Comparison of ENCODE assay signal across 8 cellular contexts in the genomic region with DNA sequence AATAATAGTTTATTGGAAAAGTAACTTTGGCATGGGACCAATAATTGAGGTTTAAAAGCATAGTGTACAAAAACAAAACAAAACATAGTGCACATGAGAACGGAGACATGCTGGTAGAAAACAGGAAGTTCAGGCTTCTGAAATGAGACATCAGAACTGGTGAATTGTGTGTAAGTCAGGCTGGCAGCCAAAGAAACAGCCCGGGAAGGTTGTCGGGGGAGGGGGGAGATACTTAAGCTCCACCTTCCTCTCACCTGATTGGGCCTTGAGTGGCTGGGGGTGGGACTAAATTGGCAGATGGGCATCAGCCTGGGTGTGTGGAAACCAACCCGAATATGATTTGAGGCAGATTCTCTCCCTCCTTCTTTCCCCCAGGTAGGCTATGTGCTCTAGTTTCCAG.
DNase-seq lines count a peak whose midpoint lies in the region; ATAC-seq and TF ChIP-seq lines count a peak whose summit lies in the region.

No MANE protein-coding gene starts in this region.

- BruUV-seq in IMR-90 (replicated peaks; lab: Mats Ljungman, UMichigan) = no TSS peak

- H3K4ac ChIP-seq in IMR-90 (ENCODE audit: low read depth, low read length) = no peak overlapping the region

- intact Hi-C loops in IMR-90 (cut with micrococcal nuclease) (no loop called here), body of pancreas (cut with DNase I) (no loop called here), transverse colon (cut with DNase I; ENCODE audit: low total_unique reads) (no loop called here), esophagus muscularis mucosa (cut with DNase I) (no loop called here)

- no peak overlapping the region for H2AK5ac ChIP-seq in IMR-90 (ENCODE audit: low read depth, low read length)

- no peak for TF ChIP-seq RAD21 in IMR-90 (IDR thresholded peaks at IDR 0.05; ENCODE audit: low read length)

- no peak overlapping the region for H2BK5ac ChIP-seq in IMR-90 (ENCODE audit: low read depth, low read length, poor library complexity, severe bottlenecking)

- POLR2A ChIA-PET in IMR-90 (lab: Charles Lee; ENCODE audit: unreplicated experiment) = no interaction called here

- in situ Hi-C loops in IMR-90 (cut with MboI; ENCODE audit: low sequenced_read_pairs) (no loop called here), transverse colon (cut with MboI; ENCODE audit: low pct_ligation_motif_present in 1 of 4, low pct_unique_long_range_greater_than_20kb in 1 of 4, low sequenced_read_pairs in 3 of 4) (no loop called here)

- no peak overlapping the region for H3K18ac ChIP-seq in IMR-90 (ENCODE audit: low read depth, low read length)

- no peaks in the 10 kb centered on the region for H4K20me1 ChIP-seq in IMR-90 (ENCODE audit: insufficient read depth, low read length)
- H4K20me1 ChIP-seq in hepatocyte (ENCODE audit: insufficient read depth, poor library complexity, severe bottlenecking) = no peaks in the 10 kb centered on the region

- H3K56ac ChIP-seq in IMR-90 (ENCODE audit: extremely low read depth, insufficient read depth, low read length) = no peak overlapping the region

- no peak overlapping the region for H2BK120ac ChIP-seq in IMR-90 (ENCODE audit: low read depth, low read length)

- ATAC-seq in GM19463 (IDR thresholded peaks at IDR 0.05; ENCODE audit: unreplicated experiment) (peak; percentile 85), IMR-90 (ENCODE audit: low read depth) (no peak), body of pancreas (peak; percentile 58)

- no peak overlapping the region for H3K14ac ChIP-seq in IMR-90 (replicated peaks; ENCODE audit: low read depth, low read length)

- H3K36me3 ChIP-seq in GM06990 (ENCODE audit: control insufficient read depth, insufficient read depth, low read length) = no peaks in the 10 kb centered on the region
- no peaks in the 10 kb centered on the region for H3K36me3 ChIP-seq in IMR-90 (ENCODE audit: control insufficient read depth, insufficient read depth, low read length)
- H3K36me3 ChIP-seq in body of pancreas (replicated peaks in 1 of 2; ENCODE audit: insufficient read depth in 1 of 2, low read depth in 2 of 2) = no peaks in the 10 kb centered on the region
- no peaks in the 10 kb centered on the region for H3K36me3 ChIP-seq in transverse colon
- no peaks in the 10 kb centered on the region for H3K36me3 ChIP-seq in hepatocyte (replicated peaks; ENCODE audit: insufficient read depth, low read depth)
- no peaks in the 10 kb centered on the region for H3K36me3 ChIP-seq in esophagus muscularis mucosa

- H3K4me3 ChIP-seq in GM06990 (replicated peaks; ENCODE audit: low read depth, low read length) (no peak overlapping the region), IMR-90 (ENCODE audit: insufficient read depth, low read depth, low read length) (no peak overlapping the region), body of pancreas (no peak overlapping the region), transverse colon (no peak overlapping the region), hepatocyte (no peak overlapping the region), foreskin fibroblast (ENCODE audit: low read depth in 1 of 2, low read length in 2 of 2) (no peak overlapping the region), esophagus muscularis mucosa (no peak overlapping the region)

- H2BK15ac ChIP-seq in IMR-90 (ENCODE audit: low read depth, low read length) = no peak overlapping the region

- no peak overlapping the region for H3K9ac ChIP-seq in IMR-90 (ENCODE audit: low read depth, low read length)

- H2BK20ac ChIP-seq in IMR-90 (ENCODE audit: low read depth, low read length) = no peak overlapping the region

- H3K27ac ChIP-seq in IMR-90 (ENCODE audit: insufficient read depth, low read length) (no peak overlapping the region), body of pancreas (no peak overlapping the region), transverse colon (no peak overlapping the region), hepatocyte (no peak overlapping the region), esophagus muscularis mucosa (replicated peaks in 1 of 4) (no peak overlapping the region)

- TF ChIP-seq POLR2A in IMR-90 (IDR thresholded peaks at IDR 0.05; ENCODE audit: low read depth, low read length) (no peak), body of pancreas (IDR thresholded peaks at IDR 0.05) (no peak), transverse colon (IDR thresholded peaks at IDR 0.05) (no peak), esophagus muscularis mucosa (IDR thresholded peaks at IDR 0.05; ENCODE audit: low read depth) (no peak)

- TF ChIP-seq CTCF in GM06990 (IDR thresholded peaks at IDR 0.05; ENCODE audit: insufficient read depth, low read length, poor library complexity, severe bottlenecking) = no peak
- no peak for TF ChIP-seq CTCF in IMR-90 (conservative IDR thresholded peaks at IDR 0.05; ENCODE audit: low read depth, low read length)
- TF ChIP-seq CTCF in body of pancreas (IDR thresholded peaks at IDR 0.05) = no peak
- TF ChIP-seq CTCF in transverse colon (IDR thresholded peaks at IDR 0.05) = no peak
- no peak for TF ChIP-seq CTCF in hepatocyte (IDR thresholded peaks at IDR 0.05; ENCODE audit: poor library complexity)
- TF ChIP-seq CTCF in foreskin fibroblast (IDR thresholded peaks at IDR 0.05; ENCODE audit: low read depth, low read length) = no peak
- no peak for TF ChIP-seq CTCF in esophagus muscularis mucosa (IDR thresholded peaks at IDR 0.05)

- CTCF ChIA-PET in IMR-90 (lab: Yijun Ruan, JAX) = no interaction called here

- no peaks in the 10 kb centered on the region for H3K79me1 ChIP-seq in IMR-90 (ENCODE audit: low read depth in 1 of 2, low read length in 2 of 2)

- H3K79me2 ChIP-seq in hepatocyte = no peaks in the 10 kb centered on the region

- TF ChIP-seq EP300 in transverse colon (IDR thresholded peaks at IDR 0.05; ENCODE audit: low read depth) (no peak), esophagus muscularis mucosa (IDR thresholded peaks at IDR 0.05) (no peak)

- H3K4me1 ChIP-seq in IMR-90 (ENCODE audit: control insufficient read depth, insufficient read depth, low read length) (no peaks in the 10 kb centered on the region), body of pancreas (no peaks in the 10 kb centered on the region), transverse colon (no peaks in the 10 kb centered on the region), hepatocyte (ENCODE audit: insufficient read depth) (no peaks in the 10 kb centered on the region), esophagus muscularis mucosa (peaks cover 5 to 12% (median 11%) of the 10 kb centered on the region in 4 donors)

- H4K5ac ChIP-seq in IMR-90 (ENCODE audit: low read depth, low read length) = no peak overlapping the region

- no peak overlapping the region for H4K8ac ChIP-seq in IMR-90 (ENCODE audit: low read depth in 2 of 2, low read length in 2 of 2)

- dilution Hi-C loops in IMR-90 (cut with HindIII; ENCODE audit: low sequenced_read_pairs, unreplicated experiment) = no loop called here

- no peak overlapping the region for H3K23ac ChIP-seq in IMR-90 (ENCODE audit: low read depth, low read length)

- H3K9me1 ChIP-seq in IMR-90 (ENCODE audit: insufficient read depth, low read length) = no peaks in the 10 kb centered on the region

- H2AFZ ChIP-seq in IMR-90 (replicated peaks; ENCODE audit: low read length, poor library complexity) = peak overlapping the region; percentile 45
- no peak overlapping the region for H2AFZ ChIP-seq in hepatocyte

- no CpG with 5 or more reads among the region's 4 CpGs for WGBS in IMR-90 (ENCODE audit: extremely low coverage in 2 of 2, insufficient read length in 1 of 2), 2 experiments
- WGBS in body of pancreas, 2 donors = 36 to 37% methylated on average over 4 of the region's 4 CpGs
- 0 to 54% methylated on average over 2 to 4 of the region's 4 CpGs for WGBS in transverse colon (ENCODE audit: low coverage in 1 of 2), 2 donors
- 81% methylated on average over 4 of the region's 4 CpGs for WGBS in hepatocyte (ENCODE audit: low lambda C conversion rate, missing lambda C conversion rate)
- WGBS in esophagus muscularis mucosa = 54% methylated on average over 4 of the region's 4 CpGs

- no peaks in the 10 kb centered on the region for H3K9me3 ChIP-seq in IMR-90 (ENCODE audit: control insufficient read depth, insufficient read depth, low read length)
- H3K9me3 ChIP-seq in body of pancreas = no peaks in the 10 kb centered on the region
- no peaks in the 10 kb centered on the region for H3K9me3 ChIP-seq in transverse colon
- no peaks in the 10 kb centered on the region for H3K9me3 ChIP-seq in hepatocyte (ENCODE audit: low read depth)
- H3K9me3 ChIP-seq in esophagus muscularis mucosa = no peaks in the 10 kb centered on the region

- DNase-seq in GM06990 (ENCODE audit: extremely low read depth, insufficient read length) (peak; percentile 48), IMR-90 (no peak), body of pancreas (peak; percentile 19 to 45 (median 34)), transverse colon (peak; percentile 10), hepatocyte (ENCODE audit: low spot score) (no peak), foreskin fibroblast (no peak), esophagus muscularis mucosa (ENCODE audit: extremely low spot score) (no peak)

- no peaks in the 10 kb centered on the region for H3K9me2 ChIP-seq in hepatocyte (replicated peaks; ENCODE audit: insufficient read depth)

- H4K91ac ChIP-seq in IMR-90 (ENCODE audit: insufficient read depth, low read depth, low read length) = no peak overlapping the region

- no peak overlapping the region for H3K4me2 ChIP-seq in IMR-90 (ENCODE audit: low read depth, low read length)
- no peak overlapping the region for H3K4me2 ChIP-seq in hepatocyte

- H3K27me3 ChIP-seq in GM06990 (replicated peaks; ENCODE audit: control insufficient read depth, insufficient read depth, low read length) (no peaks in the 10 kb centered on the region), IMR-90 (ENCODE audit: control insufficient read depth, insufficient read depth, low read length) (peaks cover 2% of the 10 kb centered on the region), body of pancreas (no peaks in the 10 kb centered on the region), transverse colon (no peaks in the 10 kb centered on the region), hepatocyte (no peaks in the 10 kb centered on the region), esophagus muscularis mucosa (no peaks in the 10 kb centered on the region)

- no peak overlapping the region for H2AK9ac ChIP-seq in IMR-90 (replicated peaks; ENCODE audit: low read depth, low read length, poor library complexity)

TF ChIP-seq in IMR-90, 13 proteins besides CTCF, POLR2A, EP300 and RAD21 (continues in another document):
- TF ChIP-seq ELK1 (IDR thresholded peaks at IDR 0.05; ENCODE audit: borderline replicate concordance, low read depth, low read length) = no peak
- no peak for TF ChIP-seq MXI1 (IDR thresholded peaks at IDR 0.05; ENCODE audit: borderline replicate concordance, low read depth, low read length)
- TF ChIP-seq MAZ (IDR thresholded peaks at IDR 0.05; ENCODE audit: borderline replicate concordance, low read depth, low read length) = no peak

Comparison
In these comparisons a context has a peak if more than half of its experiments do, and no peak if none do; other contexts are left out.
1. DNase-seq: peak in GM06990 (single experiment), body of pancreas (4 of 4) and transverse colon (single experiment); none in IMR-90 (single experiment), hepatocyte (single experiment), foreskin fibroblast (0 of 2) and esophagus muscularis mucosa (single experiment).